ENCODE assay signal across 19 cellular contexts in genomic region chr3:51270559-51270958, GRCh38.
DNase-seq lines count a peak whose midpoint lies in the region; ATAC-seq and TF ChIP-seq lines count a peak whose summit lies in the region.
"Had no signal": no experiment of that assay in that cellular context is flagged by ENCODE, and none has a peak within 500 bp of the region (broad histone marks: within the 10 kb centered on the region; RNA-seq: fewer than 3 reads in every experiment).

No MANE protein-coding gene starts in this region.

- no peaks in the 10 kb centered on the region for H3K9me3 ChIP-seq in CD8-positive, alpha-beta memory T cell (ENCODE audit: low read length)
- no peaks in the 10 kb centered on the region for H3K9me3 ChIP-seq in upper lobe of right lung

- H3K27ac Mint-ChIP-seq in activated naive CD4-positive, alpha-beta T cell treated with anti-CD3 and anti-CD28 coated beads, Interleukin-2, amount 10 ng/mL, durations not matched to agents 7 days and 5 days = peak overlapping the region; percentile 79
- peak overlapping the region in 7 of 8 donors; percentile 24 to 87 (median 54) for H3K27ac Mint-ChIP-seq in CD8-positive, alpha-beta memory T cell
- peak overlapping the region; percentile 88 for H3K27ac Mint-ChIP-seq in activated naive CD8-positive, alpha-beta T cell treated with anti-CD3 and anti-CD28 coated beads for 36 hours
- peak overlapping the region; percentile 30 for H3K27ac Mint-ChIP-seq in neural crest cell (ENCODE audit: unreplicated experiment)

- peaks cover 10% of the 10 kb centered on the region for H3K4me1 Mint-ChIP-seq in activated naive CD4-positive, alpha-beta T cell treated with anti-CD3 and anti-CD28 coated beads, Interleukin-2, amount 10 ng/mL, durations not matched to agents 7 days and 5 days
- peaks cover 17 to 19% (median 19%) of the 10 kb centered on the region in 3 donors for H3K4me1 Mint-ChIP-seq in CD8-positive, alpha-beta memory T cell
- H3K4me1 Mint-ChIP-seq in activated naive CD8-positive, alpha-beta T cell treated with anti-CD3 and anti-CD28 coated beads for 36 hours = peaks cover 22% of the 10 kb centered on the region
- H3K4me1 Mint-ChIP-seq in neural crest cell = peaks cover 33% of the 10 kb centered on the region

- no peaks in the 10 kb centered on the region for H3K27me3 Mint-ChIP-seq in activated naive CD4-positive, alpha-beta T cell treated with anti-CD3 and anti-CD28 coated beads, Interleukin-2, amount 10 ng/mL, durations not matched to agents 7 days and 5 days
- peaks cover 0 to 4% of the 10 kb centered on the region in 2 donors for H3K27me3 Mint-ChIP-seq in CD8-positive, alpha-beta memory T cell
- H3K27me3 Mint-ChIP-seq in activated naive CD8-positive, alpha-beta T cell treated with anti-CD3 and anti-CD28 coated beads for 36 hours = no peaks in the 10 kb centered on the region
- H3K27me3 Mint-ChIP-seq in neural crest cell (ENCODE audit: low read depth) = no peaks in the 10 kb centered on the region

- ATAC-seq in upper lobe of right lung (no peak), GM21717 (IDR thresholded peaks at IDR 0.05; ENCODE audit: unreplicated experiment) (no peak)
- ATAC-seq: HCT116, HepG2 had no signal

- no peaks in the 10 kb centered on the region for H3K36me3 Mint-ChIP-seq in activated naive CD4-positive, alpha-beta T cell treated with anti-CD3 and anti-CD28 coated beads, Interleukin-2, amount 10 ng/mL, durations not matched to agents 7 days and 5 days
- peaks cover 0 to 10% (median 3%) of the 10 kb centered on the region in 3 donors for H3K36me3 Mint-ChIP-seq in CD8-positive, alpha-beta memory T cell
- peaks cover 7% of the 10 kb centered on the region for H3K36me3 Mint-ChIP-seq in activated naive CD8-positive, alpha-beta T cell treated with anti-CD3 and anti-CD28 coated beads for 36 hours
- peaks cover 4% of the 10 kb centered on the region for H3K36me3 Mint-ChIP-seq in neural crest cell (ENCODE audit: low read depth)

- H3K4me3 ChIP-seq in CD8-positive, alpha-beta memory T cell (ENCODE audit: low read length) = peak overlapping the region; percentile 7
- H3K4me3 ChIP-seq in upper lobe of right lung = no peak overlapping the region

- no peak for DNase-seq in activated naive CD4-positive, alpha-beta T cell treated with anti-CD3 and anti-CD28 coated beads, Interleukin-2, amount 10 ng/mL, durations not matched to agents 7 days and 5 days
- DNase-seq in activated naive CD4-positive, alpha-beta T cell (lab: John Stamatoyannopoulos, UW) = no peak
- DNase-seq in CD8-positive, alpha-beta memory T cell = peak in 1 of 5 donors; percentile 6
- DNase-seq in activated naive CD8-positive, alpha-beta T cell treated with anti-CD3 and anti-CD28 coated beads for 36 hours = no peak
- DNase-seq in neural crest cell (ENCODE audit: low read depth, low spot score) = no peak
- DNase-seq in upper lobe of right lung = no peak
- DNase-seq: GF-D8; KBM-7; NCI-H1105; NCI-H2029 treated with DMSO at 0.1 percent for 48 hours; NCI-H226; NCI-H510A treated with DMSO at 0.1 percent for 48 hours; NCI-H748 treated with DMSO at 0.1 percent for 48 hours; NK-92 treated with Interleukin-12 subunit alpha and Interleukin-12 subunit beta, amount 100 ng/mL, for 24 hours; SIG-M5 had no signal

- POLR2A ChIA-PET in CD8-positive, alpha-beta memory T cell (lab: Charles Lee) = no interaction called here

- H3K4me1 ChIP-seq in CD8-positive, alpha-beta memory T cell (ENCODE audit: insufficient read depth, low read length) = peaks cover 39% of the 10 kb centered on the region
- no peaks in the 10 kb centered on the region for H3K4me1 ChIP-seq in upper lobe of right lung

- H3K27me3 ChIP-seq in CD8-positive, alpha-beta memory T cell (ENCODE audit: insufficient read depth, low read length, poor library complexity, severe bottlenecking) = no peaks in the 10 kb centered on the region
- no peaks in the 10 kb centered on the region for H3K27me3 ChIP-seq in upper lobe of right lung

- intact Hi-C loops in upper lobe of right lung (cut with DNase I) = no loop called here

- CTCF ChIA-PET in activated naive CD4-positive, alpha-beta T cell treated with anti-CD3 and anti-CD28 coated beads, Interleukin-2, amount 10 ng/mL, durations not matched to agents 7 days and 5 days (lab: Charles Lee) = no interaction called here
- CTCF ChIA-PET in CD8-positive, alpha-beta memory T cell (lab: Charles Lee) = no interaction called here

- no peaks in the 10 kb centered on the region for H3K36me3 ChIP-seq in CD8-positive, alpha-beta memory T cell (ENCODE audit: insufficient read depth, low read length)
- no peaks in the 10 kb centered on the region for H3K36me3 ChIP-seq in upper lobe of right lung

- H3K4me3 Mint-ChIP-seq in activated naive CD4-positive, alpha-beta T cell treated with anti-CD3 and anti-CD28 coated beads, Interleukin-2, amount 10 ng/mL, durations not matched to agents 7 days and 5 days = no peak overlapping the region
- H3K4me3 Mint-ChIP-seq in CD8-positive, alpha-beta memory T cell = peak overlapping the region in 6 of 7 donors; percentile 4 to 54 (median 32)
- H3K4me3 Mint-ChIP-seq in activated naive CD8-positive, alpha-beta T cell treated with anti-CD3 and anti-CD28 coated beads for 36 hours = no peak overlapping the region
- no peak overlapping the region for H3K4me3 Mint-ChIP-seq in neural crest cell

- peaks cover 6% of the 10 kb centered on the region for H3K9me3 Mint-ChIP-seq in activated naive CD4-positive, alpha-beta T cell treated with anti-CD3 and anti-CD28 coated beads, Interleukin-2, amount 10 ng/mL, durations not matched to agents 7 days and 5 days
- peaks cover 0 to 9% (median 3%) of the 10 kb centered on the region in 5 donors for H3K9me3 Mint-ChIP-seq in CD8-positive, alpha-beta memory T cell
- peaks cover 7% of the 10 kb centered on the region for H3K9me3 Mint-ChIP-seq in activated naive CD8-positive, alpha-beta T cell treated with anti-CD3 and anti-CD28 coated beads for 36 hours
- peaks cover 5% of the 10 kb centered on the region for H3K9me3 Mint-ChIP-seq in neural crest cell

- no peak for TF ChIP-seq CTCF in neural crest cell (conservative IDR thresholded peaks at IDR 0.05)
- no peak for TF ChIP-seq CTCF in upper lobe of right lung (IDR thresholded peaks at IDR 0.05)

- H3K27ac ChIP-seq in CD8-positive, alpha-beta memory T cell (ENCODE audit: low read depth, low read length) = no peak overlapping the region
- no peak overlapping the region for H3K27ac ChIP-seq in upper lobe of right lung
- H3K27ac ChIP-seq: HL-60 had no signal

Comparison
In these comparisons a context has a peak if more than half of its experiments do, and no peak if none do; other contexts are left out.
1. H3K27ac Mint-ChIP-seq: peak in every context shown above with its lines; median percentile 88 in activated naive CD8-positive, alpha-beta T cell treated with anti-CD3 and anti-CD28 coated beads for 36 hours; 79 in activated naive CD4-positive, alpha-beta T cell treated with anti-CD3 and anti-CD28 coated beads, Interleukin-2, amount 10 ng/mL, durations not matched to agents 7 days and 5 days; 54 in CD8-positive, alpha-beta memory T cell; 30 in neural crest cell.
2. H3K4me3 Mint-ChIP-seq: peak in CD8-positive, alpha-beta memory T cell (6 of 7); none in activated naive CD4-positive, alpha-beta T cell treated with anti-CD3 and anti-CD28 coated beads, Interleukin-2, amount 10 ng/mL, durations not matched to agents 7 days and 5 days (single experiment), activated naive CD8-positive, alpha-beta T cell treated with anti-CD3 and anti-CD28 coated beads for 36 hours (single experiment) and neural crest cell (single experiment).